In genomic region chr4:10808591-10808990, GRCh38 we compare ENCODE assay signal across 15 cellular contexts.
DNase-seq lines count a peak whose midpoint lies in the region; ATAC-seq and TF ChIP-seq lines count a peak whose summit lies in the region.
"Had no signal": no experiment of that assay in that cellular context is flagged by ENCODE, and none has a peak within 500 bp of the region (broad histone marks: within the 10 kb centered on the region; RNA-seq: fewer than 3 reads in every experiment).

No MANE protein-coding gene starts in this region.

- H3K27me3 ChIP-seq in left ventricle myocardium inferior (ENCODE audit: low read depth) = no peaks in the 10 kb centered on the region
- H3K27me3 ChIP-seq: gastroesophageal sphincter, SJSA1, tibial nerve had no signal

- TF ChIP-seq CTCF in LNCaP clone FGC (IDR thresholded peaks at IDR 0.05; ENCODE audit: control insufficient read depth, extremely low read depth, insufficient read depth) (no peak), left ventricle myocardium inferior (IDR thresholded peaks at IDR 0.05; ENCODE audit: borderline replicate concordance) (no peak)

- no peaks in the 10 kb centered on the region for H3K4me1 ChIP-seq in left ventricle myocardium inferior
- H3K4me1 ChIP-seq: gastroesophageal sphincter, SJSA1 had no signal

- peaks cover 0 to 3% (median 0%) of the 10 kb centered on the region in 6 donors for H3K9me3 Mint-ChIP-seq in immature natural killer cell

- no peak overlapping the region for H3K4me3 Mint-ChIP-seq in immature natural killer cell
- H3K4me3 Mint-ChIP-seq: activated naive CD4-positive, alpha-beta T cell treated with anti-CD3 and anti-CD28 coated beads, Interleukin-2, amount 10 ng/mL, durations not matched to agents 7 days and 5 days; nephron progenitor cell had no signal

- H3K27me3 Mint-ChIP-seq in immature natural killer cell (ENCODE audit: low read depth in 3 of 3) = peaks cover 0 to 3% (median 3%) of the 10 kb centered on the region in 3 donors
- H3K27me3 Mint-ChIP-seq: activated naive CD4-positive, alpha-beta T cell treated with anti-CD3 and anti-CD28 coated beads, Interleukin-2, amount 10 ng/mL, durations not matched to agents 7 days and 5 days had no signal

- peaks cover 19% of the 10 kb centered on the region for H3K9me3 ChIP-seq in left ventricle myocardium inferior (replicated peaks)
- H3K9me3 ChIP-seq: SJSA1 had no signal

- no peak overlapping the region for H3K27ac ChIP-seq in left ventricle myocardium inferior (replicated peaks)
- H3K27ac ChIP-seq: gastroesophageal sphincter, SJSA1, tibial nerve had no signal

- H3K36me3 Mint-ChIP-seq in immature natural killer cell = peaks cover 0 to 3% (median 0%) of the 10 kb centered on the region in 3 donors
- H3K36me3 Mint-ChIP-seq: activated naive CD4-positive, alpha-beta T cell treated with anti-CD3 and anti-CD28 coated beads, Interleukin-2, amount 10 ng/mL, durations not matched to agents 7 days and 5 days had no signal

- no peaks in the 10 kb centered on the region for H3K36me3 ChIP-seq in left ventricle myocardium inferior
- H3K36me3 ChIP-seq: gastroesophageal sphincter, SJSA1, tibial nerve had no signal

- H3K4me3 ChIP-seq in LNCaP clone FGC (ENCODE audit: low read depth, low read length) (no peak overlapping the region), left ventricle myocardium inferior (no peak overlapping the region)
- H3K4me3 ChIP-seq: gastroesophageal sphincter, SJSA1, smooth muscle cell, tibial nerve had no signal

- intact Hi-C loops in left ventricle myocardium inferior (cut with micrococcal nuclease) = no loop called here

- H3K27ac Mint-ChIP-seq in immature natural killer cell = no peak overlapping the region
- H3K27ac Mint-ChIP-seq: activated naive CD4-positive, alpha-beta T cell treated with anti-CD3 and anti-CD28 coated beads, Interleukin-2, amount 10 ng/mL, durations not matched to agents 7 days and 5 days; nephron progenitor cell had no signal

- DNase-seq in LNCaP clone FGC (ENCODE audit: low read depth) = peak; percentile 71
- DNase-seq in amygdala (lab: John Stamatoyannopoulos, UW) = peak in 42 of 56 donors; percentile 1 to 70 (median 28)
- peak; percentile 18 for DNase-seq in left ventricle myocardium inferior
- peak; percentile 81 for DNase-seq in stromal cell of bone marrow (ENCODE audit: low read depth)
- no peak for DNase-seq in immature natural killer cell
- no peak for DNase-seq in DMS114 treated with DMSO at 0.1 percent for 48 hours (lab: John Stamatoyannopoulos, UW; ENCODE audit: unreplicated experiment)
- DNase-seq: activated naive CD4-positive, alpha-beta T cell treated with anti-CD3 and anti-CD28 coated beads, Interleukin-2, amount 10 ng/mL, durations not matched to agents 7 days and 5 days; kidney glomerular epithelial cell; NCI-H1930; nephron progenitor cell had no signal

- no peak for ATAC-seq in HG03378 (IDR thresholded peaks at IDR 0.05; ENCODE audit: unreplicated experiment)
- ATAC-seq: gastroesophageal sphincter had no signal

- no peaks in the 10 kb centered on the region for H3K4me1 Mint-ChIP-seq in immature natural killer cell
- H3K4me1 Mint-ChIP-seq: activated naive CD4-positive, alpha-beta T cell treated with anti-CD3 and anti-CD28 coated beads, Interleukin-2, amount 10 ng/mL, durations not matched to agents 7 days and 5 days had no signal

Comparison
In these comparisons a context has a peak if more than half of its experiments do, and no peak if none do; other contexts are left out.
1. DNase-seq: peak in LNCaP clone FGC (single experiment), amygdala (42 of 56), left ventricle myocardium inferior (single experiment) and stromal cell of bone marrow (single experiment); none in immature natural killer cell (0 of 3) and DMS114 treated with DMSO at 0.1 percent for 48 hours (single experiment).